In the genomic region with DNA sequence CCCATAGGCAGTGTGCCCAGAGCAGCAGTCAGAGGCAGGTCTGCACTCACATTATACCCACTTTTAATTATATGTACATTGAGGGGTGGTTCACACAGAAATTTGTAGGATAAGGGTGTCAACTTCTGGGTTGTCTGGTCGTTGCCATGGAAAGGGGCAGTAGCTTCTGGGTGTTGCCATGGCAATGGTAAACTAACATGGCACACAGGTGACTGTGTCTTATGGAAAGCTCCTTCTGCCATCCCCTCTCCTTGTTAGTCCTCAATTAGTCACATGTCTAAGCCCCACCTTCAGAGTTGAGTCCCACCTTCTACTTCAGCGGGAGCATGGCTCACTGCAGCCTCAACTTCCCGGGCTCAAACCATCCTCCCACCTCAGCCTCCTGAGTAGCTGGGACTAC, we compare ENCODE assay signal across 17 cellular contexts. TPM values are rescaled to one million over a fixed set of nuclear protein-coding genes. Genes with fewer than 3 reads are reported as not detected.
A peak's percentile ranks its signal among the peaks of the same experiment; 100 is the strongest.
DNase-seq lines count a peak whose midpoint lies in the region; ATAC-seq, FAIRE-seq and TF ChIP-seq lines count a peak whose summit lies in the region.
"Had no signal": no experiment of that assay in that cellular context is flagged by ENCODE, and none has a peak within 500 bp of the region (broad histone marks: within the 10 kb centered on the region; RNA-seq: fewer than 3 reads in every experiment).

No MANE protein-coding gene starts in this region.

- no peak overlapping the region for H3K9ac ChIP-seq in HepG2 (ENCODE audit: insufficient read depth, low read depth, low read length)

- intact Hi-C loops in HepG2 (cut with micrococcal nuclease; ENCODE audit: unreplicated experiment) = no loop called here
- intact Hi-C loops in right lobe of liver (cut with DNase I) = no loop called here

- CTCF ChIA-PET in HepG2 (lab: Yijun Ruan, JAX; ENCODE audit: low intra/inter-chr PET ratio, low total read pairs) = no interaction called here

- no peak overlapping the region for H3K4me3 Mint-ChIP-seq in glutamatergic neuron (ENCODE audit: unreplicated experiment)
- H3K4me3 Mint-ChIP-seq: CD14-positive monocyte; CD8-positive, alpha-beta memory T cell; GM23338 had no signal

- H2AFZ ChIP-seq in HepG2 (ENCODE audit: low read length) = no peak overlapping the region
- H2AFZ ChIP-seq: GM23338 had no signal

- in situ Hi-C loops in HepG2 (cut with HindIII; ENCODE audit: extremely low pct_ligation_motif_present, low pct_unique_long_range_greater_than_20kb) = loop anchor here (5.0 kb wide), 1 partner anchor 1977 kb away; no protein-coding TSS in a partner anchor

- no peaks in the 10 kb centered on the region for H3K79me2 ChIP-seq in HepG2 (ENCODE audit: insufficient read depth, low read length)

- no peak for TF ChIP-seq POLR2A in HepG2 (IDR thresholded peaks at IDR 0.05; ENCODE audit: insufficient read depth in 1 of 2, low read depth in 2 of 2, low read length in 2 of 2)
- TF ChIP-seq POLR2A in right lobe of liver (IDR thresholded peaks at IDR 0.05) = no peak

- no peak for ATAC-seq in HepG2
- no peak for ATAC-seq in right lobe of liver
- ATAC-seq in HG03342 (IDR thresholded peaks at IDR 0.05; ENCODE audit: unreplicated experiment) = no peak
- ATAC-seq: GM12878, GM23338 had no signal

- H3K9me3 ChIP-seq in HepG2 (ENCODE audit: low read length) (peaks cover 7% of the 10 kb centered on the region), right lobe of liver (no peaks in the 10 kb centered on the region)

- 41% methylated on average over 2 of the region's 3 CpGs for WGBS in HepG2 (ENCODE audit: low lambda C conversion rate)
- WGBS in right lobe of liver (ENCODE audit: insufficient coverage, low coverage, low lambda C conversion rate, missing lambda C conversion rate) = 40% methylated on average over 2 of the region's 3 CpGs

- DNase-seq in HepG2 (ENCODE audit: low spot score) = no peak
- no peak for DNase-seq in right lobe of liver
- DNase-seq in RCC 7860 (ENCODE audit: low spot score) = peak; percentile 22
- peak; percentile 31 for DNase-seq in kidney tubule cell (ENCODE audit: low spot score)
- DNase-seq in urothelium cell line (ENCODE audit: low spot score) = no peak
- no peak for DNase-seq in glutamatergic neuron
- no peak for DNase-seq in cortex of kidney (lab: John Stamatoyannopoulos, UW)
- DNase-seq: Caco-2; CD8-positive, alpha-beta memory T cell; DMS79; H7 had no signal

- POLR2A ChIA-PET in HepG2 (lab: Yijun Ruan, JAX) = interaction anchor here (1.1 kb wide), 1 partner anchor 10 kb away, joined by 4 read pairs; no protein-coding TSS in a partner anchor

- H3K27ac ChIP-seq in HepG2 (ENCODE audit: extremely low read length, insufficient read depth, low read length) = no peak overlapping the region
- no peak overlapping the region for H3K27ac ChIP-seq in right lobe of liver

- no peaks in the 10 kb centered on the region for H3K36me3 ChIP-seq in HepG2 (replicated peaks in 1 of 2; ENCODE audit: control insufficient read depth in 1 of 2, insufficient read depth in 2 of 2, low read length in 2 of 2)
- no peaks in the 10 kb centered on the region for H3K36me3 ChIP-seq in right lobe of liver

- BruUV-seq in HepG2 (replicated peaks; lab: Mats Ljungman, UMichigan) = no TSS peak

- H3K4me1 Mint-ChIP-seq in glutamatergic neuron (ENCODE audit: low read depth, unreplicated experiment) = peaks cover 13% of the 10 kb centered on the region

- H3K27ac Mint-ChIP-seq in glutamatergic neuron (ENCODE audit: unreplicated experiment) = no peak overlapping the region
- H3K27ac Mint-ChIP-seq: GM23338 had no signal

- no peak overlapping the region for H3K4me3 ChIP-seq in HepG2 (replicated peaks in 1 of 3; ENCODE audit: insufficient read depth in 1 of 3, low read depth in 2 of 3, low read length in 3 of 3)
- no peak overlapping the region for H3K4me3 ChIP-seq in right lobe of liver
- H3K4me3 ChIP-seq: GM12878, GM23338 had no signal

- TF ChIP-seq RAD21 in HepG2 (CRISPR knock-in tag; IDR thresholded peaks at IDR 0.05) = no peak

- H3K27me3 Mint-ChIP-seq in glutamatergic neuron (ENCODE audit: unreplicated experiment) = peaks cover 17% of the 10 kb centered on the region

- TF ChIP-seq EP300 in HepG2 (IDR thresholded peaks at IDR 0.05; ENCODE audit: low read depth in 2 of 2, low read length in 2 of 2) (no peak), HepG2 (CRISPR knock-in tag; IDR thresholded peaks at IDR 0.05; ENCODE audit: borderline replicate concordance) (no peak)

- peaks cover 0 to 2% of the 10 kb centered on the region in 2 experiments; a peak in 2 of 5 replicates for H3K27me3 ChIP-seq in HepG2 (ENCODE audit: control insufficient read depth in 1 of 2, insufficient read depth in 2 of 2, low read length in 2 of 2)
- H3K27me3 ChIP-seq in right lobe of liver = no peaks in the 10 kb centered on the region

- no peak for TF ChIP-seq CTCF in HepG2 (CRISPR knock-in tag; IDR thresholded peaks at IDR 0.05)
- TF ChIP-seq CTCF in right lobe of liver (IDR thresholded peaks at IDR 0.05) = no peak
- no peak for TF ChIP-seq CTCF in glutamatergic neuron (IDR thresholded peaks at IDR 0.05; ENCODE audit: partially characterized antibody, unreplicated experiment)

- no peaks in the 10 kb centered on the region for H3K36me3 Mint-ChIP-seq in glutamatergic neuron (ENCODE audit: unreplicated experiment)
- H3K36me3 Mint-ChIP-seq: CD8-positive, alpha-beta memory T cell had no signal

- no peaks in the 10 kb centered on the region for H4K20me1 ChIP-seq in HepG2 (ENCODE audit: insufficient read depth, low read length)

- H3K4me2 ChIP-seq in HepG2 (ENCODE audit: low read depth, low read length) = no peak overlapping the region
- H3K4me2 ChIP-seq: GM23338 had no signal

- no peak for FAIRE-seq in HepG2 (lab: Jason Lieb, UNC)
- FAIRE-seq in RCC 7860 (lab: Jason Lieb, UNC) = no peak
- peak; percentile 62 for FAIRE-seq in urothelium cell line (lab: Jason Lieb, UNC)
- FAIRE-seq: A204.1, GM12878, GM18507 had no signal

- H3K4me1 ChIP-seq in HepG2 (ENCODE audit: insufficient read depth, low read length) = no peaks in the 10 kb centered on the region
- H3K4me1 ChIP-seq in right lobe of liver = no peaks in the 10 kb centered on the region
- H3K4me1 ChIP-seq: Caco-2 had no signal

- H3K9me3 Mint-ChIP-seq in glutamatergic neuron (ENCODE audit: unreplicated experiment) = peaks cover 6% of the 10 kb centered on the region
- H3K9me3 Mint-ChIP-seq: CD8-positive, alpha-beta memory T cell had no signal

TF ChIP-seq in HepG2, 621 proteins besides CTCF, POLR2A, EP300 and RAD21:
- TF ChIP-seq RFX1 (IDR thresholded peaks at IDR 0.05) = peak; percentile 36; the same call in 1 of the 2 replicates
- TF ChIP-seq ONECUT2 (CRISPR knock-in tag; IDR thresholded peaks at IDR 0.05) = no peak
- 0 out of 2 replicates have a peak, but pooled peaks have one; percentile 19 for TF ChIP-seq RFX3 (CRISPR knock-in tag; IDR thresholded peaks at IDR 0.05)
TF ChIP-seq in HepG2: peak in this region for 2.

RNA-seq across cellular contexts. Expression of gene ATXN10, which starts 56.3 kb away (rescaled TPM):
- total RNA-seq in HepG2 (2016; rRNA removed; fragmentation: Illumina TruSeq; extraction: Trizol) (60.1 and 136 TPM in 2 replicates), right lobe of liver (100 to 1,000 TPM in 1 of 6 experiments, 10 to 100 TPM in 5; 70.0 to 118 (median 84.3) TPM), glutamatergic neuron (ENCODE audit: unreplicated experiment) (191 TPM)
- 427 and 465 TPM in 2 replicates for total RNA-seq in HepG2 (2016; cell fraction: cytosol; rRNA removed; fragmentation: Illumina TruSeq; extraction: Trizol; ENCODE audit: low read depth)
- 62.2 and 127 TPM in 2 replicates for total RNA-seq in HepG2 (2016; cell fraction: insoluble cytoplasmic fraction; rRNA removed; fragmentation: Illumina TruSeq; extraction: Trizol)
- 131 and 135 TPM in 2 replicates for total RNA-seq in HepG2 (2016; cell fraction: membrane; rRNA removed; fragmentation: Illumina TruSeq; extraction: Trizol)
- total RNA-seq in HepG2 (2016; cell fraction: nucleus; rRNA removed; fragmentation: Illumina TruSeq; extraction: Trizol) = 67.8 and 78.6 TPM in 2 replicates
- 162 and 194 TPM in 2 replicates for polyA plus RNA-seq in HepG2 (2011; rRNA removed)
- 81.2 and 134 TPM in 2 replicates for polyA plus RNA-seq in HepG2 (2011; cell fraction: cytosol; rRNA removed)
- 23.1 and 30.4 TPM in 2 replicates for polyA plus RNA-seq in HepG2 (2011; cell fraction: nucleus; rRNA removed)
- 126 and 155 TPM in 2 replicates for polyA plus RNA-seq in HepG2 (2012)
- polyA plus RNA-seq in HepG2 (2016; cell fraction: cytosol; fragmentation: Illumina TruSeq; extraction: Trizol; ENCODE audit: low read depth) = 16.3 and 18.9 TPM in 2 replicates
- 227 and 248 TPM in 2 replicates for polyA plus RNA-seq in HepG2 (2016; cell fraction: insoluble cytoplasmic fraction; fragmentation: Illumina TruSeq; extraction: Trizol; ENCODE audit: low read depth)
- polyA plus RNA-seq in HepG2 (2016; cell fraction: membrane; fragmentation: Illumina TruSeq; extraction: Trizol; ENCODE audit: low read depth) = 22.8 and 26.0 TPM in 2 replicates
- polyA plus RNA-seq in HepG2 (2016; cell fraction: nucleus; fragmentation: Illumina TruSeq; extraction: Trizol; ENCODE audit: insufficient read depth, low read depth) = 96.5 and 111 TPM in 2 replicates
- 126 and 271 TPM in 2 replicates for polyA minus RNA-seq in HepG2 (2011; rRNA and poly(A)+ RNA removed; ENCODE audit: low replicate concordance)
- 105 and 118 TPM in 2 replicates for polyA minus RNA-seq in HepG2 (2011; cell fraction: cytosol; rRNA and poly(A)+ RNA removed)
- polyA minus RNA-seq in HepG2 (2011; cell fraction: nucleus; rRNA and poly(A)+ RNA removed) = 95.1 and 136 TPM in 2 replicates

Comparison
In these comparisons a context has a peak if more than half of its experiments do, and no peak if none do; other contexts are left out.
1. DNase-seq: peak in RCC 7860 (single experiment) and kidney tubule cell (single experiment); none in HepG2 (single experiment), right lobe of liver (0 of 3), urothelium cell line (single experiment), glutamatergic neuron (single experiment) and cortex of kidney (single experiment).